ENCODE assay signal across 2 cellular contexts in the genomic region with DNA sequence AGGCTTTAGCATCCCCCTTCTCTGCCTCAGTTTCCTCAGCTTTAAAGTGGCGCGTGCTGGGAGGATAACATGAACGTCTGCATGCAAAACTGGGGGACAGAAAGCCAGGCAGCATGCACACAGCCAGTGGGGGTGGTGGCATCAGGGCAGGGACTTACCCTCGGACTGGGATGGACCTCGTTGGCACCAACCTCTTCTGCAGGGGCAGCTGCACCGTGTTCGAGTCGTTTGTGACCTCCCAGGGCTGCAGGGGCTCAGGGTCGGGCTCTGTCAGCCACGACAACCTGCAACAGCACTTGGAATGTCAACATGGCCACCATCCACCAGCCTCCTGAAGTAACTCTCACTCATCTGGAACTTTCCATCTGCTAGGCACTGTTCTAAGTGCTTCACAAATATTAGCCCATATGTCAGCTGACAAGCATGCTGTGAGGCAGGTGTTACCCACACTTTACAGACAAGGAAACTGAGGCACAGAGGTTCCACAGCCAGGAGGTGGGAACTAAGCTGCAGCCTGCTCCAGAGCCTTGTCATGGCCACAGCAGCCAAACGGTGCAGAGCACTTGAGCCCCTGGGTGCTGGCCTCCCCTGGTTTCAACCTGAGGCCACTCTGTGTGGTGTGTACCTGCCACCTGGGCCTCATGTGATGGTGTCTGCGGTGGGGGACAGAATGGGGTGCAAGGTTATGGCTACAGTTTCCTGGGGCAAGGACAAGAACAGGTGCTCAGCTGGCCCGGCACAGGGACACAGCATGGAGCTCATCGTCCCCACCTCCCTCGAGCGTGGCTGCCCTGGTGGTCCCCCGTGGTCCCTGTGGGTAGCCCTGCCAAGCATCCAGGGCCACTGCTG.
TF ChIP-seq lines count a peak whose summit lies in the region.

No MANE protein-coding gene starts in this region.

TF ChIP-seq in IMR-90, 13 proteins besides CTCF, POLR2A, EP300 and RAD21:
- TF ChIP-seq SMC3 (IDR thresholded peaks at IDR 0.05; ENCODE audit: low read depth, low read length) (no peak), MXI1 (IDR thresholded peaks at IDR 0.05; ENCODE audit: borderline replicate concordance, low read depth, low read length) (no peak), BHLHE40 (IDR thresholded peaks at IDR 0.05; ENCODE audit: low read depth, low read length) (no peak), CEBPB (IDR thresholded peaks at IDR 0.05; ENCODE audit: low read depth, low read length) (no peak), CHD1 (IDR thresholded peaks at IDR 0.05; ENCODE audit: low read depth, low read length) (no peak), FOS (IDR thresholded peaks at IDR 0.05; ENCODE audit: low read depth, low read length) (no peak), MAZ (IDR thresholded peaks at IDR 0.05; ENCODE audit: borderline replicate concordance, low read depth, low read length) (no peak)
- TF ChIP-seq, protein P1, sequence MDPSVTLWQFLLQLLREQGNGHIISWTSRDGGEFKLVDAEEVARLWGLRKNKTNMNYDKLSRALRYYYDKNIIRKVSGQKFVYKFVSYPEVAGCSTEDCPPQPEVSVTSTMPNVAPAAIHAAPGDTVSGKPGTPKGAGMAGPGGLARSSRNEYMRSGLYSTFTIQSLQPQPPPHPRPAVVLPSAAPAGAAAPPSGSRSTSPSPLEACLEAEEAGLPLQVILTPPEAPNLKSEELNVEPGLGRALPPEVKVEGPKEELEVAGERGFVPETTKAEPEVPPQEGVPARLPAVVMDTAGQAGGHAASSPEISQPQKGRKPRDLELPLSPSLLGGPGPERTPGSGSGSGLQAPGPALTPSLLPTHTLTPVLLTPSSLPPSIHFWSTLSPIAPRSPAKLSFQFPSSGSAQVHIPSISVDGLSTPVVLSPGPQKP (IDR thresholded peaks at IDR 0.05; ENCODE audit: borderline replicate concordance, low read depth, low read length), result no peak
TF ChIP-seq in IMR-90: peak in this region for 0.

TF ChIP-seq in HepG2, 621 proteins besides CTCF, POLR2A, EP300 and RAD21:
- TF ChIP-seq NCOA2 (CRISPR knock-in tag; IDR thresholded peaks at IDR 0.05), result no peak
- TF ChIP-seq, protein P2, sequence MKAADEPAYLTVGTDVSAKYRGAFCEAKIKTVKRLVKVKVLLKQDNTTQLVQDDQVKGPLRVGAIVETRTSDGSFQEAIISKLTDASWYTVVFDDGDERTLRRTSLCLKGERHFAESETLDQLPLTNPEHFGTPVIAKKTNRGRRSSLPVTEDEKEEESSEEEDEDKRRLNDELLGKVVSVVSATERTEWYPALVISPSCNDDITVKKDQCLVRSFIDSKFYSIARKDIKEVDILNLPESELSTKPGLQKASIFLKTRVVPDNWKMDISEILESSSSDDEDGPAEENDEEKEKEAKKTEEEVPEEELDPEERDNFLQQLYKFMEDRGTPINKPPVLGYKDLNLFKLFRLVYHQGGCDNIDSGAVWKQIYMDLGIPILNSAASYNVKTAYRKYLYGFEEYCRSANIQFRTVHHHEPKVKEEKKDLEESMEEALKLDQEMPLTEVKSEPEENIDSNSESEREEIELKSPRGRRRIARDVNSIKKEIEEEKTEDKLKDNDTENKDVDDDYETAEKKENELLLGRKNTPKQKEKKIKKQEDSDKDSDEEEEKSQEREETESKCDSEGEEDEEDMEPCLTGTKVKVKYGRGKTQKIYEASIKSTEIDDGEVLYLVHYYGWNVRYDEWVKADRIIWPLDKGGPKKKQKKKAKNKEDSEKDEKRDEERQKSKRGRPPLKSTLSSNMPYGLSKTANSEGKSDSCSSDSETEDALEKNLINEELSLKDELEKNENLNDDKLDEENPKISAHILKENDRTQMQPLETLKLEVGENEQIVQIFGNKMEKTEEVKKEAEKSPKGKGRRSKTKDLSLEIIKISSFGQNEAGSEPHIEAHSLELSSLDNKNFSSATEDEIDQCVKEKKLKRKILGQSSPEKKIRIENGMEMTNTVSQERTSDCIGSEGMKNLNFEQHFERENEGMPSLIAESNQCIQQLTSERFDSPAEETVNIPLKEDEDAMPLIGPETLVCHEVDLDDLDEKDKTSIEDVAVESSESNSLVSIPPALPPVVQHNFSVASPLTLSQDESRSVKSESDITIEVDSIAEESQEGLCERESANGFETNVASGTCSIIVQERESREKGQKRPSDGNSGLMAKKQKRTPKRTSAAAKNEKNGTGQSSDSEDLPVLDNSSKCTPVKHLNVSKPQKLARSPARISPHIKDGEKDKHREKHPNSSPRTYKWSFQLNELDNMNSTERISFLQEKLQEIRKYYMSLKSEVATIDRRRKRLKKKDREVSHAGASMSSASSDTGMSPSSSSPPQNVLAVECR (CRISPR knock-in tag; IDR thresholded peaks at IDR 0.05; ENCODE audit: borderline replicate concordance), result 0 out of 2 replicates have a peak, but pooled peaks have one; percentile 15
